ENCODE assay signal across 1 cellular context in the genomic region with DNA sequence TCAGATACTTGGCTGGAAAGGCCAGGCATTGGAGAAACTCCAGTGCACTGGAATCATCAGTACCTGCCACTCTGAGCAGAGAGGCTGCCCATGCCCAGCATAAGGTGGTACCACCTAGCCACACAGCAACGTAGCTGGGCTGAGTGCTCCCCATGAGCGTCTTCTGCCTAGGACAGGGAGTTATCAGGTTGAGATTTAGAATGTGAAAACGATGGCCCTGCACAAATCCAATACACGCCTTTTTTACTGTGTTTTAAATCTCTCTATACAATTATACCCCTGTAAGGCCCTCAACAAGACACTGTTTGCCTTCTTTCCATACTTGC.
TF ChIP-seq lines count a peak whose summit lies in the region.

No MANE protein-coding gene starts in this region.

TF ChIP-seq in SK-N-SH treated with all-trans-retinoic acid at 6 μM for 48 hours, 23 proteins besides CTCF, POLR2A, EP300 and RAD21 (continued from another document):
- TF ChIP-seq, protein P1, sequence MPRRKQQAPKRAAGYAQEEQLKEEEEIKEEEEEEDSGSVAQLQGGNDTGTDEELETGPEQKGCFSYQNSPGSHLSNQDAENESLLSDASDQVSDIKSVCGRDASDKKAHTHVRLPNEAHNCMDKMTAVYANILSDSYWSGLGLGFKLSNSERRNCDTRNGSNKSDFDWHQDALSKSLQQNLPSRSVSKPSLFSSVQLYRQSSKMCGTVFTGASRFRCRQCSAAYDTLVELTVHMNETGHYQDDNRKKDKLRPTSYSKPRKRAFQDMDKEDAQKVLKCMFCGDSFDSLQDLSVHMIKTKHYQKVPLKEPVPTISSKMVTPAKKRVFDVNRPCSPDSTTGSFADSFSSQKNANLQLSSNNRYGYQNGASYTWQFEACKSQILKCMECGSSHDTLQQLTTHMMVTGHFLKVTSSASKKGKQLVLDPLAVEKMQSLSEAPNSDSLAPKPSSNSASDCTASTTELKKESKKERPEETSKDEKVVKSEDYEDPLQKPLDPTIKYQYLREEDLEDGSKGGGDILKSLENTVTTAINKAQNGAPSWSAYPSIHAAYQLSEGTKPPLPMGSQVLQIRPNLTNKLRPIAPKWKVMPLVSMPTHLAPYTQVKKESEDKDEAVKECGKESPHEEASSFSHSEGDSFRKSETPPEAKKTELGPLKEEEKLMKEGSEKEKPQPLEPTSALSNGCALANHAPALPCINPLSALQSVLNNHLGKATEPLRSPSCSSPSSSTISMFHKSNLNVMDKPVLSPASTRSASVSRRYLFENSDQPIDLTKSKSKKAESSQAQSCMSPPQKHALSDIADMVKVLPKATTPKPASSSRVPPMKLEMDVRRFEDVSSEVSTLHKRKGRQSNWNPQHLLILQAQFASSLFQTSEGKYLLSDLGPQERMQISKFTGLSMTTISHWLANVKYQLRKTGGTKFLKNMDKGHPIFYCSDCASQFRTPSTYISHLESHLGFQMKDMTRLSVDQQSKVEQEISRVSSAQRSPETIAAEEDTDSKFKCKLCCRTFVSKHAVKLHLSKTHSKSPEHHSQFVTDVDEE (CRISPR knock-in tag; IDR thresholded peaks at IDR 0.05) = no peak
